In genomic region chr7:143885951-143886350, GRCh38 we compare ENCODE assay signal across 15 cellular contexts. TPM values are rescaled to one million over a fixed set of nuclear protein-coding genes. Genes with fewer than 3 reads are reported as not detected.
DNase-seq lines count a peak whose midpoint lies in the region; ATAC-seq and TF ChIP-seq lines count a peak whose summit lies in the region.
"Had no signal": no experiment of that assay in that cellular context is flagged by ENCODE, and none has a peak within 500 bp of the region (broad histone marks: within the 10 kb centered on the region; RNA-seq: fewer than 3 reads in every experiment).

No MANE protein-coding gene starts in this region.

- no peak overlapping the region for H3K4me3 ChIP-seq in MM.1S (ENCODE audit: low read length)

- no peaks in the 10 kb centered on the region for H3K9me3 ChIP-seq in MM.1S (replicated peaks; ENCODE audit: insufficient read depth, low read length)
- H3K9me3 ChIP-seq: stomach had no signal

- no peaks in the 10 kb centered on the region for H3F3A ChIP-seq in MM.1S (ENCODE audit: insufficient read depth, low read length)

- H3K9me2 ChIP-seq in MM.1S (replicated peaks; ENCODE audit: insufficient read depth, low read length) = no peaks in the 10 kb centered on the region

- no peak for DNase-seq in activated T-helper 1 cell treated with anti-CD3 and anti-CD28 coated beads, Interleukin-12 subunit alpha, Interleukin-12 subunit beta, Interleukin-2, Interleukin-4 antibody, amounts not matched to agents 30 ng/mL and 10 ng/mL and 1 ng/mL, durations not matched to agents 14 hours and 24 hours and 36 hours (ENCODE audit: low spot score)
- no peak for DNase-seq in osteocyte (ENCODE audit: extremely low spot score, unreplicated experiment)
- DNase-seq in activated CD8-positive, alpha-beta memory T cell treated with anti-CD3 and anti-CD28 coated beads, Interleukin-2, amount 50 U/mL, for 4 hours = no peak
- no peak for DNase-seq in MM.1S
- DNase-seq in HuH-7 (ENCODE audit: low spot score) = no peak
- DNase-seq: activated effector memory CD4-positive, alpha-beta T cell treated with Interleukin-2 at 50 U/mL for 16 hours; NCI-H1417 treated with DMSO at 0.1 percent for 48 hours; NCI-H345; stomach had no signal

- H2AFZ ChIP-seq in MM.1S (ENCODE audit: low read length) = no peak overlapping the region

- no peak overlapping the region for H3K4me2 ChIP-seq in MM.1S (ENCODE audit: low read depth, low read length)

- peaks cover 5% of the 10 kb centered on the region for H3K9me3 Mint-ChIP-seq in activated T-helper 1 cell treated with anti-CD3 and anti-CD28 coated beads, Interleukin-12 subunit alpha, Interleukin-12 subunit beta, Interleukin-2, Interleukin-4 antibody, amounts not matched to agents 30 ng/mL and 10 ng/mL and 1 ng/mL, durations not matched to agents 14 hours and 24 hours and 36 hours
- peaks cover 18% of the 10 kb centered on the region for H3K9me3 Mint-ChIP-seq in osteocyte (ENCODE audit: unreplicated experiment)

- no peaks in the 10 kb centered on the region for H4K20me1 ChIP-seq in MM.1S (ENCODE audit: insufficient read depth, low read length)

- peak; percentile 38 for ATAC-seq in GM18909 (IDR thresholded peaks at IDR 0.05; ENCODE audit: poor library complexity, unreplicated experiment)
- peak; percentile 40 for ATAC-seq in HG03108 (IDR thresholded peaks at IDR 0.05; ENCODE audit: unreplicated experiment)
- no peak for ATAC-seq in GM21381 (IDR thresholded peaks at IDR 0.05; ENCODE audit: unreplicated experiment)

- H3K36me3 Mint-ChIP-seq in activated T-helper 1 cell treated with anti-CD3 and anti-CD28 coated beads, Interleukin-12 subunit alpha, Interleukin-12 subunit beta, Interleukin-2, Interleukin-4 antibody, amounts not matched to agents 30 ng/mL and 10 ng/mL and 1 ng/mL, durations not matched to agents 14 hours and 24 hours and 36 hours (ENCODE audit: low read depth) = peaks cover 7% of the 10 kb centered on the region
- H3K36me3 Mint-ChIP-seq in osteocyte (ENCODE audit: unreplicated experiment) = peaks cover 17% of the 10 kb centered on the region

- H3K36me3 ChIP-seq in MM.1S (replicated peaks; ENCODE audit: insufficient read depth, low read length) = no peaks in the 10 kb centered on the region
- H3K36me3 ChIP-seq: heart left ventricle had no signal

- no peaks in the 10 kb centered on the region for H3K4me1 ChIP-seq in MM.1S (ENCODE audit: low read length)

- TF ChIP-seq CTCF in osteocyte (IDR thresholded peaks at IDR 0.05) = no peak
- TF ChIP-seq CTCF in MM.1S (IDR thresholded peaks at IDR 0.05; ENCODE audit: low read length) = no peak

- no peaks in the 10 kb centered on the region for H3K27me3 ChIP-seq in MM.1S (replicated peaks; ENCODE audit: insufficient read depth, low read length)

- intact Hi-C loops in activated T-helper 1 cell treated with anti-CD3 and anti-CD28 coated beads, Interleukin-12 subunit alpha, Interleukin-12 subunit beta, Interleukin-2, Interleukin-4 antibody, amounts not matched to agents 30 ng/mL and 10 ng/mL and 1 ng/mL, durations not matched to agents 14 hours and 24 hours and 36 hours (cut with micrococcal nuclease) = no loop called here

- H3K79me2 ChIP-seq in MM.1S (ENCODE audit: low read length) = peaks cover 4% of the 10 kb centered on the region; the same call in 1 of the 2 replicates

- peaks cover 5% of the 10 kb centered on the region for H3K4me1 Mint-ChIP-seq in activated T-helper 1 cell treated with anti-CD3 and anti-CD28 coated beads, Interleukin-12 subunit alpha, Interleukin-12 subunit beta, Interleukin-2, Interleukin-4 antibody, amounts not matched to agents 30 ng/mL and 10 ng/mL and 1 ng/mL, durations not matched to agents 14 hours and 24 hours and 36 hours (ENCODE audit: low read depth)
- peaks cover 37% of the 10 kb centered on the region for H3K4me1 Mint-ChIP-seq in osteocyte (ENCODE audit: unreplicated experiment)

- no peak overlapping the region for H3K27ac Mint-ChIP-seq in activated T-helper 1 cell treated with anti-CD3 and anti-CD28 coated beads, Interleukin-12 subunit alpha, Interleukin-12 subunit beta, Interleukin-2, Interleukin-4 antibody, amounts not matched to agents 30 ng/mL and 10 ng/mL and 1 ng/mL, durations not matched to agents 14 hours and 24 hours and 36 hours
- no peak overlapping the region for H3K27ac Mint-ChIP-seq in osteocyte (ENCODE audit: unreplicated experiment)

- no peak overlapping the region for H3K27ac ChIP-seq in MM.1S (ENCODE audit: low read length)

- H3K4me3 Mint-ChIP-seq in activated T-helper 1 cell treated with anti-CD3 and anti-CD28 coated beads, Interleukin-12 subunit alpha, Interleukin-12 subunit beta, Interleukin-2, Interleukin-4 antibody, amounts not matched to agents 30 ng/mL and 10 ng/mL and 1 ng/mL, durations not matched to agents 14 hours and 24 hours and 36 hours = peak overlapping the region; percentile 7
- peak overlapping the region; percentile 32 for H3K4me3 Mint-ChIP-seq in osteocyte (ENCODE audit: unreplicated experiment)

- H3K9ac ChIP-seq in MM.1S (ENCODE audit: low read length) = no peak overlapping the region

- peaks cover 29% of the 10 kb centered on the region for H3K27me3 Mint-ChIP-seq in activated T-helper 1 cell treated with anti-CD3 and anti-CD28 coated beads, Interleukin-12 subunit alpha, Interleukin-12 subunit beta, Interleukin-2, Interleukin-4 antibody, amounts not matched to agents 30 ng/mL and 10 ng/mL and 1 ng/mL, durations not matched to agents 14 hours and 24 hours and 36 hours (ENCODE audit: insufficient read depth)
- H3K27me3 Mint-ChIP-seq in osteocyte (ENCODE audit: unreplicated experiment) = no peaks in the 10 kb centered on the region

RNA-seq across cellular contexts. Expression of gene TCAF1, which starts 16.0 kb away (rescaled TPM):
- total RNA-seq in activated T-helper 1 cell treated with anti-CD3 and anti-CD28 coated beads, Interleukin-12 subunit alpha, Interleukin-12 subunit beta, Interleukin-2, Interleukin-4 antibody, amounts not matched to agents 30 ng/mL and 10 ng/mL and 1 ng/mL, durations not matched to agents 14 hours and 24 hours and 36 hours = 13.1 and 13.8 TPM in 2 replicates
- total RNA-seq in osteocyte = 82.4 and 87.8 TPM in 2 replicates

RNA-seq across cellular contexts. Expression of gene OR2F2, which starts 49.1 kb away (rescaled TPM):
- total RNA-seq in activated T-helper 1 cell treated with anti-CD3 and anti-CD28 coated beads, Interleukin-12 subunit alpha, Interleukin-12 subunit beta, Interleukin-2, Interleukin-4 antibody, amounts not matched to agents 30 ng/mL and 10 ng/mL and 1 ng/mL, durations not matched to agents 14 hours and 24 hours and 36 hours = not detected in 2 replicates
- total RNA-seq in osteocyte = not detected in 2 replicates
- total RNA-seq: heart left ventricle, mononuclear cell, SK-MEL-5, stomach had no signal
